ENCODE assay signal across 8 cellular contexts in genomic region chr11:122983438-122984185, GRCh38. TPM values are rescaled to one million over a fixed set of nuclear protein-coding genes. Genes with fewer than 3 reads are reported as not detected.
A peak's percentile ranks its signal among the peaks of the same experiment; 100 is the strongest.
DNase-seq lines count a peak whose midpoint lies in the region; ATAC-seq and TF ChIP-seq lines count a peak whose summit lies in the region.

No MANE protein-coding gene starts in this region.

- H3K4me3 ChIP-seq in thoracic aorta = peak overlapping the region; percentile 80

- H3K36me3 ChIP-seq in thoracic aorta = no peaks in the 10 kb centered on the region

- CTCF ChIA-PET in activated CD8-positive, alpha-beta memory T cell treated with anti-CD3 and anti-CD28 coated beads, Interleukin-2, amount 10 ng/mL, durations not matched to agents 7 days and 5 days (lab: Charles Lee) = interaction anchor here (1.0 to 2.1 kb wide), 5 partner anchors 39 to 71 kb away, joined by 3 to 6 read pairs (median 4); no protein-coding TSS in a partner anchor
- CTCF ChIA-PET in RWPE1 (lab: Yijun Ruan, JAX) = no interaction called here

- H3K9me3 Mint-ChIP-seq in activated CD8-positive, alpha-beta memory T cell treated with anti-CD3 and anti-CD28 coated beads, Interleukin-2, amount 10 ng/mL, durations not matched to agents 7 days and 5 days (ENCODE audit: low read depth) = no peaks in the 10 kb centered on the region
- H3K9me3 Mint-ChIP-seq in activated T-helper 17 cell treated with anti-CD3 and anti-CD28 coated beads, Interleukin-2, amount 50 U/mL, for 72 hours = peaks cover 6% of the 10 kb centered on the region

- no peak for TF ChIP-seq CTCF in thoracic aorta (IDR thresholded peaks at IDR 0.05)
- no peak for TF ChIP-seq CTCF in RWPE1 (conservative IDR thresholded peaks at IDR 0.05; ENCODE audit: low read depth)

- H3K4me1 Mint-ChIP-seq in activated CD8-positive, alpha-beta memory T cell treated with anti-CD3 and anti-CD28 coated beads, Interleukin-2, amount 10 ng/mL, durations not matched to agents 7 days and 5 days = peaks cover 24% of the 10 kb centered on the region
- H3K4me1 Mint-ChIP-seq in activated T-helper 17 cell treated with anti-CD3 and anti-CD28 coated beads, Interleukin-2, amount 50 U/mL, for 72 hours = peaks cover 9% of the 10 kb centered on the region

- H3K27me3 ChIP-seq in thoracic aorta (replicated peaks; ENCODE audit: insufficient read depth) = peaks cover 49% of the 10 kb centered on the region

- H3K9me3 ChIP-seq in thoracic aorta = no peaks in the 10 kb centered on the region

- ATAC-seq in activated CD8-positive, alpha-beta memory T cell treated with anti-CD3 and anti-CD28 coated beads, Interleukin-2, amount 10 ng/mL, durations not matched to agents 7 days and 5 days = no peak
- ATAC-seq in activated T-helper 17 cell treated with anti-CD3 and anti-CD28 coated beads, Interleukin-2, amount 50 U/mL, for 72 hours (replicated peaks) = no peak
- peak; percentile 23 for ATAC-seq in left lobe of liver
- ATAC-seq in thoracic aorta (ENCODE audit: insufficient number of reproducible peaks, low FRiP score, low read depth) = no peak

- DNase-seq in activated CD8-positive, alpha-beta memory T cell treated with anti-CD3 and anti-CD28 coated beads, Interleukin-2, amount 10 ng/mL, durations not matched to agents 7 days and 5 days = no peak
- DNase-seq in activated CD8-positive, alpha-beta memory T cell treated with anti-CD3 and anti-CD28 coated beads, Interleukin-2, amount 50 U/mL, for 48 hours = no peak
- no peak for DNase-seq in left lobe of liver (ENCODE audit: low spot score)
- no peak for DNase-seq in thoracic aorta (ENCODE audit: low spot score)
- no peak for DNase-seq in LoVo (ENCODE audit: low spot score)
- DNase-seq in stimulated activated CD4-positive, alpha-beta T cell treated with anti-CD3 and anti-CD28 coated beads, Interleukin-4, amount 100 ng/mL, for 24 hours = no peak
- DNase-seq in RWPE1 (ENCODE audit: low spot score) = no peak

- H3K27ac Mint-ChIP-seq in activated CD8-positive, alpha-beta memory T cell treated with anti-CD3 and anti-CD28 coated beads, Interleukin-2, amount 10 ng/mL, durations not matched to agents 7 days and 5 days = no peak overlapping the region
- H3K27ac Mint-ChIP-seq in activated T-helper 17 cell treated with anti-CD3 and anti-CD28 coated beads, Interleukin-2, amount 50 U/mL, for 72 hours = no peak overlapping the region

- no peaks in the 10 kb centered on the region for H3K36me3 Mint-ChIP-seq in activated CD8-positive, alpha-beta memory T cell treated with anti-CD3 and anti-CD28 coated beads, Interleukin-2, amount 10 ng/mL, durations not matched to agents 7 days and 5 days
- H3K36me3 Mint-ChIP-seq in activated T-helper 17 cell treated with anti-CD3 and anti-CD28 coated beads, Interleukin-2, amount 50 U/mL, for 72 hours (ENCODE audit: low read depth) = peaks cover 12% of the 10 kb centered on the region

- no peak overlapping the region for H3K27ac ChIP-seq in thoracic aorta
- H3K27ac ChIP-seq in RWPE1 = no peak overlapping the region

- peak overlapping the region; percentile 75 for H3K4me3 Mint-ChIP-seq in activated CD8-positive, alpha-beta memory T cell treated with anti-CD3 and anti-CD28 coated beads, Interleukin-2, amount 10 ng/mL, durations not matched to agents 7 days and 5 days
- peak overlapping the region; percentile 64 for H3K4me3 Mint-ChIP-seq in activated T-helper 17 cell treated with anti-CD3 and anti-CD28 coated beads, Interleukin-2, amount 50 U/mL, for 72 hours

- POLR2A ChIA-PET in RWPE1 (lab: Yijun Ruan, JAX; ENCODE audit: low non-redundant PET) = no interaction called here

- peaks cover 4 to 24% of the 10 kb centered on the region in 2 donors for H3K4me1 ChIP-seq in thoracic aorta (ENCODE audit: control insufficient read depth in 1 of 2, low read depth in 2 of 2)

- H3K27me3 Mint-ChIP-seq in activated CD8-positive, alpha-beta memory T cell treated with anti-CD3 and anti-CD28 coated beads, Interleukin-2, amount 10 ng/mL, durations not matched to agents 7 days and 5 days = peaks cover 88% of the 10 kb centered on the region
- peaks cover 76% of the 10 kb centered on the region for H3K27me3 Mint-ChIP-seq in activated T-helper 17 cell treated with anti-CD3 and anti-CD28 coated beads, Interleukin-2, amount 50 U/mL, for 72 hours

RNA-seq across cellular contexts. Expression of gene BSX, which starts 2.0 kb away (rescaled TPM):
- not detected for total RNA-seq in activated CD8-positive, alpha-beta memory T cell treated with anti-CD3 and anti-CD28 coated beads, Interleukin-2, amount 10 ng/mL, durations not matched to agents 7 days and 5 days
- total RNA-seq in activated T-helper 17 cell treated with anti-CD3 and anti-CD28 coated beads, Interleukin-2, amount 50 U/mL, for 72 hours = not detected
- total RNA-seq in left lobe of liver (not detected), thoracic aorta (not detected)
